ENCODE assay signal across 1 cellular context in the genomic region with DNA sequence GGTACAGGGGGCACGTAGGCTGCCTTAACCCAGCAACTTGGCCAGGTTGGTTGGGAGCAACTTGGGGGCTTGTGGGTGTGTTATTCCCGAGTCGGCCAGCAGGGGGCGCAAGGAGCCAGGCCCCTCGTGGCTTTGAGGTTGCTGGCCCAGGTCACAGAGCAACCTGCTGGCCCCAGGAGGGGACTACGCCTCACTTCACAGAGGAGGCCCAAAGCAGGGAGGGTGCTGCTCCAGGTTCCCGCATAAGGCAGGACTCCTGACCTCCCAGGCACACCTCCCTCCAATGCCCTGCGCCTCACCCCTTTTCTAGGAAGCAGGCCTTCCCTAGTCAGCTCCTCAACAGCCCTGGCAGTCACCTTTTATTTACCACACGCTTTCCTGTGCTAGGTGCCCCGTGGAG.
A peak's percentile ranks its signal among the peaks of the same experiment; 100 is the strongest.
TF ChIP-seq lines count a peak whose summit lies in the region.

No MANE protein-coding gene starts in this region.

TF ChIP-seq in HepG2, 621 proteins besides CTCF, POLR2A, EP300 and RAD21 (continued from another document and continues in another):
- TF ChIP-seq, protein P1, sequence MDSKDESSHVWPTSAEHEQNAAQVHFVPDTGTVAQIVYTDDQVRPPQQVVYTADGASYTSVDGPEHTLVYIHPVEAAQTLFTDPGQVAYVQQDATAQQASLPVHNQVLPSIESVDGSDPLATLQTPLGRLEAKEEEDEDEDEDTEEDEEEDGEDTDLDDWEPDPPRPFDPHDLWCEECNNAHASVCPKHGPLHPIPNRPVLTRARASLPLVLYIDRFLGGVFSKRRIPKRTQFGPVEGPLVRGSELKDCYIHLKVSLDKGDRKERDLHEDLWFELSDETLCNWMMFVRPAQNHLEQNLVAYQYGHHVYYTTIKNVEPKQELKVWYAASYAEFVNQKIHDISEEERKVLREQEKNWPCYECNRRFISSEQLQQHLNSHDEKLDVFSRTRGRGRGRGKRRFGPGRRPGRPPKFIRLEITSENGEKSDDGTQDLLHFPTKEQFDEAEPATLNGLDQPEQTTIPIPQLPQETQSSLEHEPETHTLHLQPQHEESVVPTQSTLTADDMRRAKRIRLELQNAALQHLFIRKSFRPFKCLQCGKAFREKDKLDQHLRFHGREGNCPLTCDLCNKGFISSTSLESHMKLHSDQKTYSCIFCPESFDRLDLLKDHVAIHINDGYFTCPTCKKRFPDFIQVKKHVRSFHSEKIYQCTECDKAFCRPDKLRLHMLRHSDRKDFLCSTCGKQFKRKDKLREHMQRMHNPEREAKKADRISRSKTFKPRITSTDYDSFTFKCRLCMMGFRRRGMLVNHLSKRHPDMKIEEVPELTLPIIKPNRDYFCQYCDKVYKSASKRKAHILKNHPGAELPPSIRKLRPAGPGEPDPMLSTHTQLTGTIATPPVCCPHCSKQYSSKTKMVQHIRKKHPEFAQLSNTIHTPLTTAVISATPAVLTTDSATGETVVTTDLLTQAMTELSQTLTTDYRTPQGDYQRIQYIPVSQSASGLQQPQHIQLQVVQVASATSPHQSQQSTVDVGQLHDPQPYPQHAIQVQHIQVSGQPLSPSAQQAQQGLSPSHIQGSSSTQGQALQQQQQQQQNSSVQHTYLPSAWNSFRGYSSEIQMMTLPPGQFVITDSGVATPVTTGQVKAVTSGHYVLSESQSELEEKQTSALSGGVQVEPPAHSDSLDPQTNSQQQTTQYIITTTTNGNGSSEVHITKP (CRISPR knock-in tag; IDR thresholded peaks at IDR 0.05; ENCODE audit: low read depth), result no peak
- TF ChIP-seq ATRX (CRISPR knock-in tag; IDR thresholded peaks at IDR 0.05; ENCODE audit: borderline replicate concordance), result no peak
- peak; percentile 39; the same call in 1 of the 2 replicates for TF ChIP-seq MED1 (CRISPR knock-in tag; IDR thresholded peaks at IDR 0.05)
- TF ChIP-seq CENPX (CRISPR knock-in tag; IDR thresholded peaks at IDR 0.05), result no peak
- TF ChIP-seq ZNF562 (CRISPR knock-in tag; IDR thresholded peaks at IDR 0.05; ENCODE audit: borderline replicate concordance), result no peak
- no peak for TF ChIP-seq KDM6A (CRISPR knock-in tag; IDR thresholded peaks at IDR 0.05; ENCODE audit: low read depth)
- no peak for TF ChIP-seq SAFB2 (CRISPR knock-in tag; IDR thresholded peaks at IDR 0.05; ENCODE audit: borderline replicate concordance, low read depth)
- TF ChIP-seq, protein P2, sequence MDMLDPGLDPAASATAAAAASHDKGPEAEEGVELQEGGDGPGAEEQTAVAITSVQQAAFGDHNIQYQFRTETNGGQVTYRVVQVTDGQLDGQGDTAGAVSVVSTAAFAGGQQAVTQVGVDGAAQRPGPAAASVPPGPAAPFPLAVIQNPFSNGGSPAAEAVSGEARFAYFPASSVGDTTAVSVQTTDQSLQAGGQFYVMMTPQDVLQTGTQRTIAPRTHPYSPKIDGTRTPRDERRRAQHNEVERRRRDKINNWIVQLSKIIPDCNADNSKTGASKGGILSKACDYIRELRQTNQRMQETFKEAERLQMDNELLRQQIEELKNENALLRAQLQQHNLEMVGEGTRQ (IDR thresholded peaks at IDR 0.05; ENCODE audit: low read depth, low read length), result no peak
- TF ChIP-seq, protein P2 (CRISPR knock-in tag; IDR thresholded peaks at IDR 0.05; ENCODE audit: borderline replicate concordance), result no peak
- TF ChIP-seq ZKSCAN8 (CRISPR knock-in tag; IDR thresholded peaks at IDR 0.05; ENCODE audit: borderline replicate concordance), result no peak
- no peak for TF ChIP-seq GATA4 (IDR thresholded peaks at IDR 0.05; ENCODE audit: borderline replicate concordance, low read depth)
- TF ChIP-seq, protein P3, sequence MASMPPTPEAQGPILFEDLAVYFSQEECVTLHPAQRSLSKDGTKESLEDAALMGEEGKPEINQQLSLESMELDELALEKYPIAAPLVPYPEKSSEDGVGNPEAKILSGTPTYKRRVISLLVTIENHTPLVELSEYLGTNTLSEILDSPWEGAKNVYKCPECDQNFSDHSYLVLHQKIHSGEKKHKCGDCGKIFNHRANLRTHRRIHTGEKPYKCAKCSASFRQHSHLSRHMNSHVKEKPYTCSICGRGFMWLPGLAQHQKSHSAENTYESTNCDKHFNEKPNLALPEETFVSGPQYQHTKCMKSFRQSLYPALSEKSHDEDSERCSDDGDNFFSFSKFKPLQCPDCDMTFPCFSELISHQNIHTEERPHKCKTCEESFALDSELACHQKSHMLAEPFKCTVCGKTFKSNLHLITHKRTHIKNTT (CRISPR knock-in tag; IDR thresholded peaks at IDR 0.05), result no peak
- no peak for TF ChIP-seq ESRRA (CRISPR knock-in tag; IDR thresholded peaks at IDR 0.05; ENCODE audit: low read depth)
- TF ChIP-seq, protein P4, sequence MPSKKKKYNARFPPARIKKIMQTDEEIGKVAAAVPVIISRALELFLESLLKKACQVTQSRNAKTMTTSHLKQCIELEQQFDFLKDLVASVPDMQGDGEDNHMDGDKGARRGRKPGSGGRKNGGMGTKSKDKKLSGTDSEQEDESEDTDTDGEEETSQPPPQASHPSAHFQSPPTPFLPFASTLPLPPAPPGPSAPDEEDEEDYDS (CRISPR knock-in tag; IDR thresholded peaks at IDR 0.05), result peak; percentile 28; the same call in 1 of the 2 replicates
- 0 out of 2 replicates have a peak, but pooled peaks have one; percentile 29 for TF ChIP-seq ZNF792 (CRISPR knock-in tag; IDR thresholded peaks at IDR 0.05)
- TF ChIP-seq HNRNPUL1 (IDR thresholded peaks at IDR 0.05; ENCODE audit: low read depth, low read length), result no peak
- TF ChIP-seq ZNF367 (CRISPR knock-in tag; IDR thresholded peaks at IDR 0.05; ENCODE audit: borderline replicate concordance), result no peak
- no peak for TF ChIP-seq ZNF558 (CRISPR knock-in tag; IDR thresholded peaks at IDR 0.05; ENCODE audit: borderline replicate concordance)
- TF ChIP-seq, protein P5, sequence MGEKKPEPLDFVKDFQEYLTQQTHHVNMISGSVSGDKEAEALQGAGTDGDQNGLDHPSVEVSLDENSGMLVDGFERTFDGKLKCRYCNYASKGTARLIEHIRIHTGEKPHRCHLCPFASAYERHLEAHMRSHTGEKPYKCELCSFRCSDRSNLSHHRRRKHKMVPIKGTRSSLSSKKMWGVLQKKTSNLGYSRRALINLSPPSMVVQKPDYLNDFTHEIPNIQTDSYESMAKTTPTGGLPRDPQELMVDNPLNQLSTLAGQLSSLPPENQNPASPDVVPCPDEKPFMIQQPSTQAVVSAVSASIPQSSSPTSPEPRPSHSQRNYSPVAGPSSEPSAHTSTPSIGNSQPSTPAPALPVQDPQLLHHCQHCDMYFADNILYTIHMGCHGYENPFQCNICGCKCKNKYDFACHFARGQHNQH (CRISPR knock-in tag; IDR thresholded peaks at IDR 0.05), result no peak
- TF ChIP-seq GFI1 (CRISPR knock-in tag; IDR thresholded peaks at IDR 0.05; ENCODE audit: borderline replicate concordance), result no peak
- TF ChIP-seq U2AF2 (IDR thresholded peaks at IDR 0.05; ENCODE audit: low read depth, low read length), result no peak
- no peak for TF ChIP-seq NCOA5 (CRISPR knock-in tag; IDR thresholded peaks at IDR 0.05)
- no peak for TF ChIP-seq ZMYM2 (CRISPR knock-in tag; IDR thresholded peaks at IDR 0.05)
- TF ChIP-seq ZNF274 (CRISPR knock-in tag; IDR thresholded peaks at IDR 0.05), result peak; percentile 48; the same call in 1 of the 2 replicates
- TF ChIP-seq, protein P6, sequence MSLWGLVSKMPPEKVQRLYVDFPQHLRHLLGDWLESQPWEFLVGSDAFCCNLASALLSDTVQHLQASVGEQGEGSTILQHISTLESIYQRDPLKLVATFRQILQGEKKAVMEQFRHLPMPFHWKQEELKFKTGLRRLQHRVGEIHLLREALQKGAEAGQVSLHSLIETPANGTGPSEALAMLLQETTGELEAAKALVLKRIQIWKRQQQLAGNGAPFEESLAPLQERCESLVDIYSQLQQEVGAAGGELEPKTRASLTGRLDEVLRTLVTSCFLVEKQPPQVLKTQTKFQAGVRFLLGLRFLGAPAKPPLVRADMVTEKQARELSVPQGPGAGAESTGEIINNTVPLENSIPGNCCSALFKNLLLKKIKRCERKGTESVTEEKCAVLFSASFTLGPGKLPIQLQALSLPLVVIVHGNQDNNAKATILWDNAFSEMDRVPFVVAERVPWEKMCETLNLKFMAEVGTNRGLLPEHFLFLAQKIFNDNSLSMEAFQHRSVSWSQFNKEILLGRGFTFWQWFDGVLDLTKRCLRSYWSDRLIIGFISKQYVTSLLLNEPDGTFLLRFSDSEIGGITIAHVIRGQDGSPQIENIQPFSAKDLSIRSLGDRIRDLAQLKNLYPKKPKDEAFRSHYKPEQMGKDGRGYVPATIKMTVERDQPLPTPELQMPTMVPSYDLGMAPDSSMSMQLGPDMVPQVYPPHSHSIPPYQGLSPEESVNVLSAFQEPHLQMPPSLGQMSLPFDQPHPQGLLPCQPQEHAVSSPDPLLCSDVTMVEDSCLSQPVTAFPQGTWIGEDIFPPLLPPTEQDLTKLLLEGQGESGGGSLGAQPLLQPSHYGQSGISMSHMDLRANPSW (CRISPR knock-in tag; IDR thresholded peaks at IDR 0.05; ENCODE audit: borderline replicate concordance), result no peak
- no peak for TF ChIP-seq ONECUT2 (CRISPR knock-in tag; IDR thresholded peaks at IDR 0.05)
- TF ChIP-seq TARDBP (CRISPR knock-in tag; IDR thresholded peaks at IDR 0.05), result peak; percentile 66; the same call in 1 of the 2 replicates
- TF ChIP-seq, protein P7, sequence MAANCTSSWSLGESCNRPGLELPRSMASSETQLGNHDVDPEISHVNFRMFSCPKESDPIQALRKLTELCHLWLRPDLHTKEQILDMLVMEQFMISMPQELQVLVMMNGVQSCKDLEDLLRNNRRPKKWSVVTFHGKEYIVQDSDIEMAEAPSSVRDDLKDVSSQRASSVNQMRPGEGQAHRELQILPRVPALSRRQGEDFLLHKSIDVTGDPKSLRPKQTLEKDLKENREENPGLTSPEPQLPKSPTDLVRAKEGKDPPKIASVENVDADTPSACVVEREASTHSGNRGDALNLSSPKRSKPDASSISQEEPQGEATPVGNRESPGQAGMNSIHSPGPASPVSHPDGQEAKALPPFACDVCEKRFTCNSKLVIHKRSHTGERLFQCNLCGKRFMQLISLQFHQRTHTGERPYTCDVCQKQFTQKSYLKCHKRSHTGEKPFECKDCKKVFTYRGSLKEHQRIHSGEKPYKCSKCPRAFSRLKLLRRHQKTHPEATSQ (CRISPR knock-in tag; IDR thresholded peaks at IDR 0.05; ENCODE audit: borderline replicate concordance), result no peak
- TF ChIP-seq, protein P8, sequence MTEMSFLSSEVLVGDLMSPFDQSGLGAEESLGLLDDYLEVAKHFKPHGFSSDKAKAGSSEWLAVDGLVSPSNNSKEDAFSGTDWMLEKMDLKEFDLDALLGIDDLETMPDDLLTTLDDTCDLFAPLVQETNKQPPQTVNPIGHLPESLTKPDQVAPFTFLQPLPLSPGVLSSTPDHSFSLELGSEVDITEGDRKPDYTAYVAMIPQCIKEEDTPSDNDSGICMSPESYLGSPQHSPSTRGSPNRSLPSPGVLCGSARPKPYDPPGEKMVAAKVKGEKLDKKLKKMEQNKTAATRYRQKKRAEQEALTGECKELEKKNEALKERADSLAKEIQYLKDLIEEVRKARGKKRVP (CRISPR knock-in tag; IDR thresholded peaks at IDR 0.05), result no peak
- TF ChIP-seq CBX1 (IDR thresholded peaks at IDR 0.05; ENCODE audit: low read depth), result no peak
- TF ChIP-seq CREB1 (IDR thresholded peaks at IDR 0.05), result no peak
- no peak for TF ChIP-seq CREB1 (CRISPR knock-in tag; IDR thresholded peaks at IDR 0.05)
- no peak for TF ChIP-seq ZNF296 (CRISPR knock-in tag; conservative IDR thresholded peaks at IDR 0.05)
- TF ChIP-seq, protein P9, sequence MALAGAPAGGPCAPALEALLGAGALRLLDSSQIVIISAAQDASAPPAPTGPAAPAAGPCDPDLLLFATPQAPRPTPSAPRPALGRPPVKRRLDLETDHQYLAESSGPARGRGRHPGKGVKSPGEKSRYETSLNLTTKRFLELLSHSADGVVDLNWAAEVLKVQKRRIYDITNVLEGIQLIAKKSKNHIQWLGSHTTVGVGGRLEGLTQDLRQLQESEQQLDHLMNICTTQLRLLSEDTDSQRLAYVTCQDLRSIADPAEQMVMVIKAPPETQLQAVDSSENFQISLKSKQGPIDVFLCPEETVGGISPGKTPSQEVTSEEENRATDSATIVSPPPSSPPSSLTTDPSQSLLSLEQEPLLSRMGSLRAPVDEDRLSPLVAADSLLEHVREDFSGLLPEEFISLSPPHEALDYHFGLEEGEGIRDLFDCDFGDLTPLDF (CRISPR knock-in tag; IDR thresholded peaks at IDR 0.05), result no peak
- no peak for TF ChIP-seq KLF11 (CRISPR knock-in tag; IDR thresholded peaks at IDR 0.05)
- TF ChIP-seq, protein P10, sequence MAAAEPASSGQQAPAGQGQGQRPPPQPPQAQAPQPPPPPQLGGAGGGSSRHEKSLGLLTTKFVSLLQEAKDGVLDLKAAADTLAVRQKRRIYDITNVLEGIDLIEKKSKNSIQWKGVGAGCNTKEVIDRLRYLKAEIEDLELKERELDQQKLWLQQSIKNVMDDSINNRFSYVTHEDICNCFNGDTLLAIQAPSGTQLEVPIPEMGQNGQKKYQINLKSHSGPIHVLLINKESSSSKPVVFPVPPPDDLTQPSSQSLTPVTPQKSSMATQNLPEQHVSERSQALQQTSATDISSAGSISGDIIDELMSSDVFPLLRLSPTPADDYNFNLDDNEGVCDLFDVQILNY (CRISPR knock-in tag; conservative IDR thresholded peaks at IDR 0.05), result no peak
- TF ChIP-seq, protein P11, sequence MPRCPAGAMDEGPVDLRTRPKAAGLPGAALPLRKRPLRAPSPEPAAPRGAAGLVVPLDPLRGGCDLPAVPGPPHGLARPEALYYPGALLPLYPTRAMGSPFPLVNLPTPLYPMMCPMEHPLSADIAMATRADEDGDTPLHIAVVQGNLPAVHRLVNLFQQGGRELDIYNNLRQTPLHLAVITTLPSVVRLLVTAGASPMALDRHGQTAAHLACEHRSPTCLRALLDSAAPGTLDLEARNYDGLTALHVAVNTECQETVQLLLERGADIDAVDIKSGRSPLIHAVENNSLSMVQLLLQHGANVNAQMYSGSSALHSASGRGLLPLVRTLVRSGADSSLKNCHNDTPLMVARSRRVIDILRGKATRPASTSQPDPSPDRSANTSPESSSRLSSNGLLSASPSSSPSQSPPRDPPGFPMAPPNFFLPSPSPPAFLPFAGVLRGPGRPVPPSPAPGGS (CRISPR knock-in tag; IDR thresholded peaks at IDR 0.05), result no peak
- TF ChIP-seq, protein P12, sequence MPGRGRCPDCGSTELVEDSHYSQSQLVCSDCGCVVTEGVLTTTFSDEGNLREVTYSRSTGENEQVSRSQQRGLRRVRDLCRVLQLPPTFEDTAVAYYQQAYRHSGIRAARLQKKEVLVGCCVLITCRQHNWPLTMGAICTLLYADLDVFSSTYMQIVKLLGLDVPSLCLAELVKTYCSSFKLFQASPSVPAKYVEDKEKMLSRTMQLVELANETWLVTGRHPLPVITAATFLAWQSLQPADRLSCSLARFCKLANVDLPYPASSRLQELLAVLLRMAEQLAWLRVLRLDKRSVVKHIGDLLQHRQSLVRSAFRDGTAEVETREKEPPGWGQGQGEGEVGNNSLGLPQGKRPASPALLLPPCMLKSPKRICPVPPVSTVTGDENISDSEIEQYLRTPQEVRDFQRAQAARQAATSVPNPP (CRISPR knock-in tag; IDR thresholded peaks at IDR 0.05), result no peak
